ENCODE assay signal across 13 cellular contexts in the genomic region with DNA sequence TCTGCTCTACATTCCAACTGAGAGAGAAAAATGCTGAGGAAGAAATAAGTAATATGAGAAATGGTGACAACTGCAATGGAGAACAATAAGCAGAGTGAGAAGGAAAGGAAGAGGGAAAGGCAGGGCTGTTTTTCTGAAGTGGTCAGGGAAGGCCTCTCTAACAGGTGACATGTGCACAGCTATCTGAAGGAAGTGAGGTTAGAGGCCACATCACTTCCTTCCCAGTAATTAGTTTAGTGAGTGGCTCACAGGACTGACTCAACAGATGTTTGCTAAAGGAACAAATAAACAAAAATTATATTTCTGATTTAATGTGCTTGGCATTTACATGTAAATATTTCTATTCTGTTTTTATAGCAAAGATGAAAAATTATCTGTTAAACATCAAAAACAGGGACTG.
DNase-seq lines count a peak whose midpoint lies in the region; ATAC-seq and TF ChIP-seq lines count a peak whose summit lies in the region.
"Had no signal": no experiment of that assay in that cellular context is flagged by ENCODE, and none has a peak within 500 bp of the region (broad histone marks: within the 10 kb centered on the region; RNA-seq: fewer than 3 reads in every experiment).

No MANE protein-coding gene starts in this region.

- no peak overlapping the region for H3K4me3 ChIP-seq in mucosa of descending colon

- H3K27ac Mint-ChIP-seq in activated T-helper 17 cell treated with anti-CD3 and anti-CD28 coated beads, Interleukin-2, amount 50 U/mL, for 72 hours: no peak overlapping the region
- H3K27ac Mint-ChIP-seq: stimulated activated memory B cell treated with anti-CD40 and anti-IgM and Interleukin-4, amounts not matched to agents 10 μg/mL and 1 μg/mL and 100 μg/mL, for 72 hours; WTC11 had no signal

- H3K4me3 Mint-ChIP-seq in activated T-helper 17 cell treated with anti-CD3 and anti-CD28 coated beads, Interleukin-2, amount 50 U/mL, for 72 hours: no peak overlapping the region
- H3K4me3 Mint-ChIP-seq: stimulated activated memory B cell treated with anti-CD40 and anti-IgM and Interleukin-4, amounts not matched to agents 10 μg/mL and 1 μg/mL and 100 μg/mL, for 72 hours; WTC11 had no signal

- H3K36me3 ChIP-seq in mucosa of descending colon (ENCODE audit: low read depth): no peaks in the 10 kb centered on the region

- intact Hi-C loops in mucosa of descending colon (cut with DNase I, micrococcal nuclease): loop anchor here in 1 of 2 donors (10.0 kb wide), 1 partner anchor 439 kb away; no protein-coding TSS in a partner anchor

- ATAC-seq in HG02870 (IDR thresholded peaks at IDR 0.05; ENCODE audit: unreplicated experiment) (peak; percentile 28), mucosa of descending colon (peak; percentile 74)
- peak; percentile 78 for ATAC-seq in activated T-helper 17 cell treated with anti-CD3 and anti-CD28 coated beads, Interleukin-2, amount 50 U/mL, for 72 hours (replicated peaks)
- ATAC-seq: stimulated activated memory B cell treated with anti-CD40 and anti-IgM and Interleukin-4, amounts not matched to agents 10 μg/mL and 1 μg/mL and 100 μg/mL, for 72 hours; WTC11 had no signal

- H3K9me3 Mint-ChIP-seq in activated T-helper 17 cell treated with anti-CD3 and anti-CD28 coated beads, Interleukin-2, amount 50 U/mL, for 72 hours: no peaks in the 10 kb centered on the region
- H3K9me3 Mint-ChIP-seq: stimulated activated memory B cell treated with anti-CD40 and anti-IgM and Interleukin-4, amounts not matched to agents 10 μg/mL and 1 μg/mL and 100 μg/mL, for 72 hours; WTC11 had no signal

- no peak for TF ChIP-seq CTCF in mucosa of descending colon (IDR thresholded peaks at IDR 0.05)

- no peaks in the 10 kb centered on the region for H3K27me3 Mint-ChIP-seq in activated T-helper 17 cell treated with anti-CD3 and anti-CD28 coated beads, Interleukin-2, amount 50 U/mL, for 72 hours
- H3K27me3 Mint-ChIP-seq: stimulated activated memory B cell treated with anti-CD40 and anti-IgM and Interleukin-4, amounts not matched to agents 10 μg/mL and 1 μg/mL and 100 μg/mL, for 72 hours had no signal

- H3K9me3 ChIP-seq in mucosa of descending colon: no peaks in the 10 kb centered on the region

- peaks cover 10% of the 10 kb centered on the region for H3K4me1 ChIP-seq in mucosa of descending colon (ENCODE audit: low read depth)

- DNase-seq in NCI-H2029 (lab: John Stamatoyannopoulos, UW): peak; percentile 3
- no peak for DNase-seq in NCI-H2029 treated with DMSO at 0.1 percent for 48 hours (lab: John Stamatoyannopoulos, UW)
- no peak for DNase-seq in mucosa of descending colon
- no peak for DNase-seq in NCI-H1105 (lab: John Stamatoyannopoulos, UW)
- no peak for DNase-seq in D341Med (ENCODE audit: low spot score)
- DNase-seq in NCI-H1436 (lab: John Stamatoyannopoulos, UW): no peak
- DNase-seq: activated effector memory CD4-positive, alpha-beta T cell treated with Interleukin-2 at 50 U/mL for 16 hours; Karpas-422; NCI-H2227 treated with DMSO at 0.1 percent for 48 hours had no signal

- H3K36me3 Mint-ChIP-seq in activated T-helper 17 cell treated with anti-CD3 and anti-CD28 coated beads, Interleukin-2, amount 50 U/mL, for 72 hours (ENCODE audit: low read depth): no peaks in the 10 kb centered on the region
- H3K36me3 Mint-ChIP-seq: stimulated activated memory B cell treated with anti-CD40 and anti-IgM and Interleukin-4, amounts not matched to agents 10 μg/mL and 1 μg/mL and 100 μg/mL, for 72 hours; WTC11 had no signal

- H3K4me1 Mint-ChIP-seq in activated T-helper 17 cell treated with anti-CD3 and anti-CD28 coated beads, Interleukin-2, amount 50 U/mL, for 72 hours: no peaks in the 10 kb centered on the region

Comparison
In these comparisons a context has a peak if more than half of its experiments do, and no peak if none do; other contexts are left out.
1. ATAC-seq: peak in every context shown above with its lines; median percentile 78 in activated T-helper 17 cell treated with anti-CD3 and anti-CD28 coated beads, Interleukin-2, amount 50 U/mL, for 72 hours; 74 in mucosa of descending colon; 28 in HG02870.